1 cellular context compared by ENCODE assay signal in genomic region chr17:50093246-50093645, GRCh38.
TF ChIP-seq lines count a peak whose summit lies in the region.

No MANE protein-coding gene starts in this region.

TF ChIP-seq in H1, 55 proteins besides CTCF, POLR2A, EP300 and RAD21:
- no peak for TF ChIP-seq NANOG (IDR thresholded peaks at IDR 0.05; ENCODE audit: insufficient read depth, low read depth, low read length, poor library complexity, severe bottlenecking)
- TF ChIP-seq ATF2 (IDR thresholded peaks at IDR 0.05; ENCODE audit: low read length): no peak
- TF ChIP-seq RFX5 (IDR thresholded peaks at IDR 0.05; ENCODE audit: borderline replicate concordance, low read depth, low read length): no peak
- no peak for TF ChIP-seq KDM1A (IDR thresholded peaks at IDR 0.05; ENCODE audit: borderline replicate concordance, low read length)
- no peak for TF ChIP-seq TAF1 (IDR thresholded peaks at IDR 0.05; ENCODE audit: low read depth, low read length)
- TF ChIP-seq KDM4A (IDR thresholded peaks at IDR 0.05; ENCODE audit: low read depth, low read length, severe bottlenecking): no peak
- no peak for TF ChIP-seq E2F6 (IDR thresholded peaks at IDR 0.05)
